ENCODE assay signal across 20 cellular contexts in genomic region chr17:59856859-59857794, GRCh38. TPM values are rescaled to one million over a fixed set of nuclear protein-coding genes. Genes with fewer than 3 reads are reported as not detected.
DNase-seq lines count a peak whose midpoint lies in the region; ATAC-seq, FAIRE-seq and TF ChIP-seq lines count a peak whose summit lies in the region.
"Had no signal": no experiment of that assay in that cellular context is flagged by ENCODE, and none has a peak within 500 bp of the region (broad histone marks: within the 10 kb centered on the region; RNA-seq: fewer than 3 reads in every experiment).

No MANE protein-coding gene starts in this region.

- H3K9me1 ChIP-seq in IMR-90 (ENCODE audit: insufficient read depth, low read length) (peaks cover 13% of the 10 kb centered on the region), K562 (ENCODE audit: control insufficient read depth, insufficient read depth, low read length) (no peaks in the 10 kb centered on the region)

- TF ChIP-seq EP300 in K562 (IDR thresholded peaks at IDR 0.05; ENCODE audit: low read length), result no peak

- no peak overlapping the region for H4K12ac ChIP-seq in trophoblast cell (ENCODE audit: low read depth, low read length)

- no peak for DNase-seq in activated T-cell treated with anti-CD3 and anti-CD28 coated beads, Interleukin-2, amount 50 U/mL, for 24 hours
- no peak for DNase-seq in activated T-cell treated with anti-CD3 and anti-CD28 coated beads, Interleukin-2, amount 50 U/mL, for 48 hours
- no peak for DNase-seq in IMR-90
- DNase-seq in K562 (ENCODE audit: extremely low read depth in 1 of 4, low spot score in 3 of 4), result no peak
- no peak for DNase-seq in trophoblast cell
- no peak for DNase-seq in stimulated activated naive B cell treated with anti-CD40 and anti-IgM and Interleukin-4, amounts not matched to agents 10 μg/mL and 1 μg/mL and 100 μg/mL, for 72 hours
- no peak for DNase-seq in BE2C
- DNase-seq: activated CD8-positive, alpha-beta T cell treated with anti-CD3 and anti-CD28 coated beads, Interleukin-2, amount 10 ng/mL, durations not matched to agents 7 days and 5 days; CD4-positive, alpha-beta T cell; cortex of kidney; gastrocnemius medialis; KBM-7; left ventricle myocardium inferior; NCI-H2107; NCI-H748 treated with DMSO at 0.1 percent for 48 hours; SW 1271; WERI-Rb-1 had no signal

- H3K27ac Mint-ChIP-seq in activated T-cell treated with anti-CD3 and anti-CD28 coated beads, Interleukin-2, amount 50 U/mL, for 24 hours, result peak overlapping the region; percentile 6
- no peak overlapping the region for H3K27ac Mint-ChIP-seq in stimulated activated naive B cell treated with anti-CD40 and anti-IgM and Interleukin-4, amounts not matched to agents 10 μg/mL and 1 μg/mL and 100 μg/mL, for 72 hours
- H3K27ac Mint-ChIP-seq: activated CD8-positive, alpha-beta T cell treated with anti-CD3 and anti-CD28 coated beads, Interleukin-2, amount 10 ng/mL, durations not matched to agents 7 days and 5 days; CD4-positive, alpha-beta T cell had no signal

- H3K27me3 Mint-ChIP-seq in activated T-cell treated with anti-CD3 and anti-CD28 coated beads, Interleukin-2, amount 50 U/mL, for 24 hours, result no peaks in the 10 kb centered on the region
- no peaks in the 10 kb centered on the region for H3K27me3 Mint-ChIP-seq in stimulated activated naive B cell treated with anti-CD40 and anti-IgM and Interleukin-4, amounts not matched to agents 10 μg/mL and 1 μg/mL and 100 μg/mL, for 72 hours
- H3K27me3 Mint-ChIP-seq: CD4-positive, alpha-beta T cell had no signal

- H2BK120ac ChIP-seq in IMR-90 (ENCODE audit: low read depth, low read length), result peak overlapping the region; percentile 96
- no peak overlapping the region for H2BK120ac ChIP-seq in trophoblast cell (ENCODE audit: insufficient read depth, low read length, poor library complexity)

- peaks cover 3% of the 10 kb centered on the region for H3K9me3 Mint-ChIP-seq in activated T-cell treated with anti-CD3 and anti-CD28 coated beads, Interleukin-2, amount 50 U/mL, for 24 hours
- peaks cover 3 to 4% of the 10 kb centered on the region in 2 donors for H3K9me3 Mint-ChIP-seq in stimulated activated naive B cell treated with anti-CD40 and anti-IgM and Interleukin-4, amounts not matched to agents 10 μg/mL and 1 μg/mL and 100 μg/mL, for 72 hours
- H3K9me3 Mint-ChIP-seq: CD4-positive, alpha-beta T cell had no signal

- H3K9ac ChIP-seq in IMR-90 (ENCODE audit: low read depth, low read length) (no peak overlapping the region), K562 (ENCODE audit: insufficient read depth in 1 of 2, low read depth in 2 of 2, low read length in 2 of 2) (no peak overlapping the region), trophoblast cell (ENCODE audit: low read length) (no peak overlapping the region)

- H3K14ac ChIP-seq in IMR-90 (replicated peaks; ENCODE audit: low read depth, low read length) (peak overlapping the region; percentile 98), trophoblast cell (ENCODE audit: low read length) (no peak overlapping the region)

- TF ChIP-seq POLR2A in IMR-90 (IDR thresholded peaks at IDR 0.05; ENCODE audit: low read depth, low read length), result no peak
- no peak for TF ChIP-seq POLR2A in K562 (conservative IDR thresholded peaks at IDR 0.05)

- H3K23ac ChIP-seq in IMR-90 (ENCODE audit: low read depth, low read length) (peak overlapping the region; percentile 40), trophoblast cell (ENCODE audit: low read length) (no peak overlapping the region)

- H2AFZ ChIP-seq in IMR-90 (replicated peaks; ENCODE audit: low read length, poor library complexity) (no peak overlapping the region), K562 (ENCODE audit: low read depth, low read length) (no peak overlapping the region), trophoblast cell (ENCODE audit: insufficient read depth, low read length, poor library complexity) (no peak overlapping the region)

- peak; percentile 32 for FAIRE-seq in K562 (lab: Jason Lieb, UNC)
- FAIRE-seq: endothelial cell of umbilical vein had no signal

- H3K18ac ChIP-seq in IMR-90 (ENCODE audit: low read depth, low read length) (peak overlapping the region; percentile 97), trophoblast cell (ENCODE audit: low read length) (no peak overlapping the region)

- H3K79me1 ChIP-seq in IMR-90 (ENCODE audit: low read depth in 1 of 2, low read length in 2 of 2) (peaks cover 4 to 39% of the 10 kb centered on the region in 2 experiments; a peak in 3 of 4 replicates), trophoblast cell (ENCODE audit: low read length) (peaks cover 4% of the 10 kb centered on the region)

- H3K4me3 ChIP-seq in IMR-90 (ENCODE audit: insufficient read depth, low read depth, low read length) (no peak overlapping the region), K562 (no peak overlapping the region), trophoblast cell (ENCODE audit: low read depth, low read length) (no peak overlapping the region), BE2C (ENCODE audit: low read depth, low read length) (no peak overlapping the region)
- H3K4me3 ChIP-seq: gastrocnemius medialis, left ventricle myocardium inferior, Peyer's patch had no signal

- H4K91ac ChIP-seq in IMR-90 (ENCODE audit: insufficient read depth, low read depth, low read length), result peak overlapping the region; percentile 96
- peak overlapping the region; percentile 11 for H4K91ac ChIP-seq in trophoblast cell (ENCODE audit: low read depth, low read length)

- CTCF ChIA-PET in IMR-90 (lab: Yijun Ruan, JAX) (no interaction called here), K562 (lab: Yijun Ruan, JAX; ENCODE audit: low intra/inter-chr PET ratio) (interaction anchor here (4.1 kb wide), 1 partner anchor 104 kb away, joined by 54 read pairs; no protein-coding TSS in a partner anchor)

- no peak for TF ChIP-seq RAD21 in IMR-90 (IDR thresholded peaks at IDR 0.05; ENCODE audit: low read length)
- no peak for TF ChIP-seq RAD21 in K562 (CRISPR knock-in tag; conservative IDR thresholded peaks at IDR 0.05 in 1 of 2, IDR thresholded peaks at IDR 0.05 in 1 of 2)

- dilution Hi-C loops in IMR-90 (cut with HindIII; ENCODE audit: low sequenced_read_pairs, unreplicated experiment), result no loop called here

- intact Hi-C loops in IMR-90 (cut with micrococcal nuclease) (no loop called here), K562 (cut with micrococcal nuclease) (no loop called here)

- H3K79me2 ChIP-seq in K562 (ENCODE audit: control insufficient read depth, insufficient read depth, low read length) (no peaks in the 10 kb centered on the region), trophoblast cell (ENCODE audit: control insufficient read depth, insufficient read depth, low read length, poor library complexity) (no peaks in the 10 kb centered on the region)

- no peak overlapping the region for H3K4me3 Mint-ChIP-seq in activated T-cell treated with anti-CD3 and anti-CD28 coated beads, Interleukin-2, amount 50 U/mL, for 24 hours
- no peak overlapping the region for H3K4me3 Mint-ChIP-seq in stimulated activated naive B cell treated with anti-CD40 and anti-IgM and Interleukin-4, amounts not matched to agents 10 μg/mL and 1 μg/mL and 100 μg/mL, for 72 hours
- H3K4me3 Mint-ChIP-seq: activated CD8-positive, alpha-beta T cell treated with anti-CD3 and anti-CD28 coated beads, Interleukin-2, amount 10 ng/mL, durations not matched to agents 7 days and 5 days; CD4-positive, alpha-beta T cell had no signal

- H2AK5ac ChIP-seq in IMR-90 (ENCODE audit: low read depth, low read length) (peak overlapping the region; percentile 80), trophoblast cell (ENCODE audit: low read length) (no peak overlapping the region)

- H3K9me3 ChIP-seq in IMR-90 (ENCODE audit: control insufficient read depth, insufficient read depth, low read length) (no peaks in the 10 kb centered on the region), K562 (replicated peaks; ENCODE audit: control insufficient read depth, insufficient read depth, low read depth, low read length) (no peaks in the 10 kb centered on the region), trophoblast cell (ENCODE audit: insufficient read depth, low read depth, low read length) (no peaks in the 10 kb centered on the region), BE2C (no peaks in the 10 kb centered on the region)
- H3K9me3 ChIP-seq: gastrocnemius medialis, left ventricle myocardium inferior, Peyer's patch had no signal

- WGBS in IMR-90 (ENCODE audit: extremely low coverage in 2 of 2, insufficient read length in 1 of 2), 2 experiments, result 78 to 100% methylated on average over 1 to 2 of the region's 3 CpGs
- 71% methylated on average over 3 of the region's 3 CpGs for WGBS in K562 (ENCODE audit: insufficient coverage, low coverage, missing lambda C conversion rate)
- 100% methylated on average over 1 of the region's 3 CpGs for WGBS in trophoblast cell (ENCODE audit: extremely low coverage, insufficient coverage, insufficient read length)

- H4K5ac ChIP-seq in IMR-90 (ENCODE audit: low read depth, low read length), result peak overlapping the region; percentile 67

- peaks cover 43% of the 10 kb centered on the region for H3K4me1 Mint-ChIP-seq in activated T-cell treated with anti-CD3 and anti-CD28 coated beads, Interleukin-2, amount 50 U/mL, for 24 hours (ENCODE audit: low read depth)
- peaks cover 15 to 16% of the 10 kb centered on the region in 2 donors for H3K4me1 Mint-ChIP-seq in stimulated activated naive B cell treated with anti-CD40 and anti-IgM and Interleukin-4, amounts not matched to agents 10 μg/mL and 1 μg/mL and 100 μg/mL, for 72 hours

- H3K4me1 ChIP-seq in IMR-90 (ENCODE audit: control insufficient read depth, insufficient read depth, low read length) (peaks cover 15% of the 10 kb centered on the region), K562 (replicated peaks in 1 of 2; ENCODE audit: control insufficient read depth in 2 of 2, insufficient read depth in 2 of 2, low read length in 2 of 2) (peaks cover 2 to 8% of the 10 kb centered on the region in 2 experiments; a peak in 3 of 5 replicates), trophoblast cell (ENCODE audit: control insufficient read depth in 1 of 2, insufficient read depth in 2 of 2, low read length in 2 of 2) (peaks cover 4 to 12% of the 10 kb centered on the region in 2 experiments), BE2C (no peaks in the 10 kb centered on the region; the same call in 1 of the 2 replicates)

- peaks cover 2% of the 10 kb centered on the region; the same call in 1 of the 2 replicates for H3K36me3 ChIP-seq in IMR-90 (ENCODE audit: control insufficient read depth, insufficient read depth, low read length)
- H3K36me3 ChIP-seq in K562 (ENCODE audit: control insufficient read depth, insufficient read depth, low read length), result peaks cover 17% of the 10 kb centered on the region; the same call in 1 of the 3 replicates
- peaks cover 6 to 10% of the 10 kb centered on the region in 2 experiments for H3K36me3 ChIP-seq in trophoblast cell (ENCODE audit: control insufficient read depth in 1 of 2, insufficient read depth in 2 of 2, low read length in 2 of 2)
- H3K36me3 ChIP-seq in BE2C, result peaks cover 6% of the 10 kb centered on the region

- peak overlapping the region; percentile 95 for H2BK15ac ChIP-seq in IMR-90 (ENCODE audit: low read depth, low read length)

- H3K27me3 ChIP-seq in IMR-90 (ENCODE audit: control insufficient read depth, insufficient read depth, low read length), result no peaks in the 10 kb centered on the region
- H3K27me3 ChIP-seq in K562 (ENCODE audit: control insufficient read depth in 2 of 2, insufficient read depth in 2 of 2, low read length in 2 of 2), result no peaks in the 10 kb centered on the region
- H3K27me3 ChIP-seq in trophoblast cell (ENCODE audit: insufficient read depth, low read length), result no peaks in the 10 kb centered on the region
- H3K27me3 ChIP-seq in BE2C, result no peaks in the 10 kb centered on the region; the same call in 1 of the 2 replicates
- H3K27me3 ChIP-seq: gastrocnemius medialis, Peyer's patch had no signal

- ATAC-seq in IMR-90 (ENCODE audit: low read depth), result no peak
- ATAC-seq in K562, result no peak
- no peak for ATAC-seq in stimulated activated naive B cell treated with anti-CD40 and anti-IgM and Interleukin-4, amounts not matched to agents 10 μg/mL and 1 μg/mL and 100 μg/mL, for 72 hours (replicated peaks)
- no peak for ATAC-seq in HG03139 (IDR thresholded peaks at IDR 0.05; ENCODE audit: unreplicated experiment)
- ATAC-seq: activated CD8-positive, alpha-beta T cell treated with anti-CD3 and anti-CD28 coated beads, Interleukin-2, amount 10 ng/mL, durations not matched to agents 7 days and 5 days; gastrocnemius medialis had no signal

- no peaks in the 10 kb centered on the region for H4K20me1 ChIP-seq in IMR-90 (ENCODE audit: insufficient read depth, low read length)
- H4K20me1 ChIP-seq in K562 (replicated peaks; ENCODE audit: control insufficient read depth, insufficient read depth, low read length), result no peaks in the 10 kb centered on the region

- no peak overlapping the region for H2BK12ac ChIP-seq in trophoblast cell (ENCODE audit: low read length)

- in situ Hi-C loops in IMR-90 (cut with MboI; ENCODE audit: low sequenced_read_pairs) (no loop called here), K562 (cut with MboI) (no loop called here)

- H3K27ac ChIP-seq in IMR-90 (ENCODE audit: insufficient read depth, low read length), result peak overlapping the region; percentile 27; the same call in 1 of the 2 replicates
- H3K27ac ChIP-seq in K562 (ENCODE audit: extremely low read depth, low read depth, low read length), result no peak overlapping the region
- no peak overlapping the region for H3K27ac ChIP-seq in trophoblast cell (ENCODE audit: low read depth, low read length)
- H3K27ac ChIP-seq: gastrocnemius medialis, WERI-Rb-1 had no signal

- H2BK5ac ChIP-seq in IMR-90 (ENCODE audit: low read depth, low read length, poor library complexity, severe bottlenecking) (peak overlapping the region; percentile 84), trophoblast cell (ENCODE audit: low read depth, low read length, poor library complexity) (peak overlapping the region; percentile 46)

- H3K56ac ChIP-seq in IMR-90 (ENCODE audit: extremely low read depth, insufficient read depth, low read length), result 0 out of 2 replicates have a peak overlapping the region, but pooled peaks have one; percentile 1

- H4K8ac ChIP-seq in IMR-90 (ENCODE audit: low read depth in 2 of 2, low read length in 2 of 2) (peak overlapping the region; percentile 49 to 88; a peak in 3 of 4 replicates), trophoblast cell (ENCODE audit: low read depth, low read length) (no peak overlapping the region)

- no peak overlapping the region for H2AK9ac ChIP-seq in IMR-90 (replicated peaks; ENCODE audit: low read depth, low read length, poor library complexity)

- peaks cover 23% of the 10 kb centered on the region for H3K36me3 Mint-ChIP-seq in activated T-cell treated with anti-CD3 and anti-CD28 coated beads, Interleukin-2, amount 50 U/mL, for 24 hours (ENCODE audit: low read depth)
- H3K36me3 Mint-ChIP-seq in stimulated activated naive B cell treated with anti-CD40 and anti-IgM and Interleukin-4, amounts not matched to agents 10 μg/mL and 1 μg/mL and 100 μg/mL, for 72 hours, result peaks cover 6 to 9% of the 10 kb centered on the region in 2 donors

- POLR2A ChIA-PET in IMR-90 (lab: Charles Lee; ENCODE audit: unreplicated experiment), result no interaction called here
- POLR2A ChIA-PET in K562 (lab: Yijun Ruan, JAX), result interaction anchor here (0.7 to 1.0 kb wide), 2 partner anchors 17 to 78 kb away, joined by 3 to 4 read pairs; no protein-coding TSS in a partner anchor

- H2BK20ac ChIP-seq in IMR-90 (ENCODE audit: low read depth, low read length), result peak overlapping the region; percentile 99

- H3K4ac ChIP-seq in IMR-90 (ENCODE audit: low read depth, low read length) (peak overlapping the region; percentile 97), trophoblast cell (ENCODE audit: low read depth, low read length) (no peak overlapping the region)

- TF ChIP-seq CTCF in IMR-90 (conservative IDR thresholded peaks at IDR 0.05; ENCODE audit: low read depth, low read length) (no peak), K562 (IDR thresholded peaks at IDR 0.05 in 2 of 3, conservative IDR thresholded peaks at IDR 0.05 in 1 of 3; ENCODE audit: insufficient read depth in 2 of 3, low read depth in 1 of 3, low read length in 3 of 3) (no peak), BE2C (IDR thresholded peaks at IDR 0.05; ENCODE audit: low read depth, low read length) (no peak)

- no TSS peak for BruUV-seq in IMR-90 (replicated peaks; lab: Mats Ljungman, UMichigan)
- BruUV-seq in K562 (replicated peaks; lab: Mats Ljungman, UMichigan), result no TSS peak

- H3K4me2 ChIP-seq in IMR-90 (ENCODE audit: low read depth, low read length) (no peak overlapping the region), K562 (ENCODE audit: insufficient read depth, low read length) (no peak overlapping the region), trophoblast cell (ENCODE audit: low read length) (no peak overlapping the region)

RNA-seq across cellular contexts. Expression of gene TUBD1, which starts 35.6 kb away (rescaled TPM):
- total RNA-seq in IMR-90 (2012; rRNA removed) (4.4 and 4.7 TPM in 2 replicates), K562 (2014; rRNA removed) (11.3 and 13.4 TPM in 2 replicates), K562 (2014; rRNA removed; fragmentation: Illumina TruSeq; extraction: Trizol) (18.0 and 23.0 TPM in 2 replicates), K562 (2015; rRNA removed; fragmentation: Illumina TruSeq; extraction: Trizol) (16.6 and 17.9 TPM in 2 replicates), K562 (2021) (13.8 TPM in 2 replicates)
- polyA plus RNA-seq in IMR-90 (2012; rRNA removed) (2.2 TPM in 2 replicates), K562 (2011; rRNA removed) (26.7 and 35.3 TPM in 2 replicates), K562 (2014; fragmentation: Illumina TruSeq; extraction: Trizol) (18.7 and 20.7 TPM in 2 replicates), K562 (2014; fragmentation: Nextera tagmentation; extraction: Ambion mirVana) (10 to 100 TPM; 10.8 to 15.7 TPM), K562 (2014; rRNA removed) (19.5 and 19.6 TPM in 2 replicates)
- polyA plus RNA-seq in IMR-90 (2012; cell fraction: cytosol; rRNA removed), result 0.58 and 1.1 TPM in 2 replicates
- polyA plus RNA-seq in IMR-90 (2012; cell fraction: nucleus; rRNA removed; ENCODE audit: low replicate concordance), result 0.90 and 3.7 TPM in 2 replicates
- 62.4 and 83.7 TPM in 2 replicates for total RNA-seq in K562 (2011; cell fraction: chromatin; rRNA removed; ENCODE audit: low replicate concordance)
- total RNA-seq in K562 (2011; cell fraction: nucleolus; rRNA removed), result 24.5 and 26.2 TPM in 2 replicates
- total RNA-seq in K562 (2011; cell fraction: nucleoplasm; rRNA removed), result 38.4 and 38.8 TPM in 2 replicates
- 10.1 and 19.4 TPM in 2 replicates for polyA plus RNA-seq in K562 (2011; cell fraction: cytosol; rRNA removed)
- polyA plus RNA-seq in K562 (2011; cell fraction: nucleus; rRNA removed), result 6.5 and 7.7 TPM in 2 replicates
- 11.2 and 18.4 TPM in 2 replicates for polyA plus RNA-seq in K562 (2012)
- 50.5 and 53.5 TPM in 2 replicates for polyA minus RNA-seq in K562 (2011; rRNA and poly(A)+ RNA removed)
- 10.6 and 18.5 TPM in 2 replicates for polyA minus RNA-seq in K562 (2011; cell fraction: cytosol; rRNA and poly(A)+ RNA removed)
- polyA minus RNA-seq in K562 (2011; cell fraction: nucleus; rRNA and poly(A)+ RNA removed), result 8.2 and 19.2 TPM in 2 replicates
- 12.0 and 13.0 TPM in 2 replicates for polyA plus RNA-seq in trophoblast cell (2013)
- 6.3 TPM for polyA plus RNA-seq in BE2C (2012; ENCODE audit: insufficient read depth, insufficient read length, low read depth)

RNA-seq across cellular contexts. Expression of gene RPS6KB1, which starts 35.8 kb away (rescaled TPM):
- total RNA-seq in IMR-90 (2012; rRNA removed) (18.9 and 20.3 TPM in 2 replicates), K562 (2014; rRNA removed) (36.3 and 60.7 TPM in 2 replicates), K562 (2014; rRNA removed; fragmentation: Illumina TruSeq; extraction: Trizol) (38.5 and 43.6 TPM in 2 replicates), K562 (2015; rRNA removed; fragmentation: Illumina TruSeq; extraction: Trizol) (32.7 and 33.2 TPM in 2 replicates), K562 (2021) (35.9 and 37.9 TPM in 2 replicates)
- polyA plus RNA-seq in IMR-90 (2012; rRNA removed) (9.7 and 11.7 TPM in 2 replicates), K562 (2011; rRNA removed) (28.2 and 35.1 TPM in 2 replicates), K562 (2014; fragmentation: Illumina TruSeq; extraction: Trizol) (29.6 and 35.4 TPM in 2 replicates), K562 (2014; fragmentation: Nextera tagmentation; extraction: Ambion mirVana) (1 to 10 TPM; 8.8 to 9.2 TPM), K562 (2014; rRNA removed) (29.2 and 45.8 TPM in 2 replicates)
- polyA plus RNA-seq in IMR-90 (2012; cell fraction: cytosol; rRNA removed), result 1.5 and 1.8 TPM in 2 replicates
- polyA plus RNA-seq in IMR-90 (2012; cell fraction: nucleus; rRNA removed; ENCODE audit: low replicate concordance), result 1.9 and 12.3 TPM in 2 replicates
- total RNA-seq in K562 (2011; cell fraction: chromatin; rRNA removed; ENCODE audit: low replicate concordance), result 72.9 and 169 TPM in 2 replicates
- total RNA-seq in K562 (2011; cell fraction: nucleolus; rRNA removed), result 37.4 and 47.0 TPM in 2 replicates
- total RNA-seq in K562 (2011; cell fraction: nucleoplasm; rRNA removed), result 91.2 and 172 TPM in 2 replicates
- 7.6 and 8.9 TPM in 2 replicates for polyA plus RNA-seq in K562 (2011; cell fraction: cytosol; rRNA removed)
- 26.5 and 40.9 TPM in 2 replicates for polyA plus RNA-seq in K562 (2011; cell fraction: nucleus; rRNA removed)
- 16.6 and 20.3 TPM in 2 replicates for polyA plus RNA-seq in K562 (2012)
- polyA minus RNA-seq in K562 (2011; rRNA and poly(A)+ RNA removed), result 40.3 and 48.2 TPM in 2 replicates
- polyA minus RNA-seq in K562 (2011; cell fraction: cytosol; rRNA and poly(A)+ RNA removed), result 14.9 and 22.2 TPM in 2 replicates
- 27.1 and 40.0 TPM in 2 replicates for polyA minus RNA-seq in K562 (2011; cell fraction: nucleus; rRNA and poly(A)+ RNA removed)
- polyA plus RNA-seq in trophoblast cell (2013), result 20.7 and 27.6 TPM in 2 replicates
- polyA plus RNA-seq in BE2C (2012; ENCODE audit: insufficient read depth, insufficient read length, low read depth), result 30.9 TPM
